Comparison of ENCODE assay signal across 26 cellular contexts in the genomic region with DNA sequence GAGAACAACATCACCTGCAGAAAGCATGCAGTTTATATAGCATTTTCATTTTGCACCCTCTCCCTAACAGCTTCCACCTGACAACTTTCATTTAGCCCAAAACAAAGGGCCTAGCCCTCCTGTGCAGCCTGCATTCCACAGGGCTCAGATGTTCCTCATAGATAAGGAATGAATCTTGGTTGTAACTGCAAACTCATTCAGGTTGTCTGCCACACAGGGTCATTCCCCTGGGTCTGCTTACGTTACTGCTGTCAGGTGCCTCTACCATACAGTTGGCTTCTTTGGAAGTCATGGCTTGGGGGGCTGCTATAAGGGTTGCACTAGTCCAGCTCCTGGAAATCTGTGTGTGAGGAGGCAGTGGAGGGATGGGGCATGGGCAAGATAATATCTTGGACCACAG.
"Had no signal": no experiment of that assay in that cellular context is flagged by ENCODE, and none has a peak within 500 bp of the region (broad histone marks: within the 10 kb centered on the region; RNA-seq: fewer than 3 reads in every experiment).

No MANE protein-coding gene starts in this region.

- H3K27ac ChIP-seq: ascending aorta, body of pancreas had no signal

- H3K9me3 ChIP-seq: ascending aorta, body of pancreas had no signal

- H3K36me3 ChIP-seq: ascending aorta had no signal

- H3K27me3 ChIP-seq: ascending aorta, body of pancreas had no signal

- ATAC-seq: activated CD8-positive, alpha-beta memory T cell treated with anti-CD3 and anti-CD28 coated beads, Interleukin-2, amount 10 ng/mL, durations not matched to agents 7 days and 5 days; activated naive CD8-positive, alpha-beta T cell treated with anti-CD3 and anti-CD28 coated beads, Interleukin-2, amount 50 U/mL, for 24 hours; body of pancreas; PC-3; T-helper 17 cell had no signal

- H3K4me3 ChIP-seq: ascending aorta, body of pancreas had no signal

- DNase-seq: activated B cell treated with CpG ODN at 0.5 μM for 24 hours; activated CD4-positive, alpha-beta T cell treated with anti-CD3 and anti-CD28 coated beads for 1 hour; activated CD4-positive, alpha-beta T cell treated with anti-CD3 and anti-CD28 coated beads, Interleukin-2, amount 10 ng/mL, durations not matched to agents 24 days and 14 days; activated CD4-positive, alpha-beta T cell treated with anti-CD3 and anti-CD28 coated beads, Interleukin-2, amount 50 U/mL, for 48 hours; activated CD8-positive, alpha-beta memory T cell treated with anti-CD3 and anti-CD28 coated beads, Interleukin-2, amount 10 ng/mL, durations not matched to agents 7 days and 5 days; activated effector memory CD4-positive, alpha-beta T cell treated with Interleukin-2 at 50 U/mL for 16 hours; activated naive CD4-positive, alpha-beta T cell; activated naive CD8-positive, alpha-beta T cell treated with anti-CD3 and anti-CD28 coated beads, Interleukin-2, amount 50 U/mL, for 24 hours; activated T-cell treated with anti-CD3 and anti-CD28 coated beads, Interleukin-2, amount 50 U/mL, for 24 hours; amniotic stem cell; body of pancreas; central memory CD4-positive, alpha-beta T cell; Karpas-422; NCI-H1694; NCI-H2029; NCI-H2107; NCI-H2171 treated with DMSO at 0.1 percent for 48 hours; NCI-H226; NCI-H526; NCI-H82; NK-92 treated with Interleukin-12 subunit alpha and Interleukin-12 subunit beta, amount 100 ng/mL, for 24 hours; PC-3; SIG-M5; T-helper 17 cell; T-helper 9 cell had no signal
